Comparison of ENCODE assay signal across 1 cellular context in genomic region chr22:41403532-41404318, GRCh38.
TF ChIP-seq lines count a peak whose summit lies in the region.

No MANE protein-coding gene starts in this region.

TF ChIP-seq in HepG2, 621 proteins besides CTCF, POLR2A, EP300 and RAD21 (continues in another document):
- TF ChIP-seq ZNF646 (CRISPR knock-in tag; IDR thresholded peaks at IDR 0.05) (no peak), TRAFD1 (CRISPR knock-in tag; IDR thresholded peaks at IDR 0.05; ENCODE audit: borderline replicate concordance) (no peak), CHCHD3 (CRISPR knock-in tag; IDR thresholded peaks at IDR 0.05) (no peak), ZNF615 (CRISPR knock-in tag; IDR thresholded peaks at IDR 0.05; ENCODE audit: borderline replicate concordance) (no peak), SPEN (CRISPR knock-in tag; IDR thresholded peaks at IDR 0.05; ENCODE audit: low read depth) (peak; percentile 46; the same call in 1 of the 2 replicates), BCL6 (CRISPR knock-in tag; IDR thresholded peaks at IDR 0.05) (peak; percentile 49), ZNF441 (CRISPR knock-in tag; IDR thresholded peaks at IDR 0.05; ENCODE audit: borderline replicate concordance) (no peak), ZNF276 (CRISPR knock-in tag; IDR thresholded peaks at IDR 0.05; ENCODE audit: low read depth) (no peak), KAT8 (CRISPR knock-in tag; IDR thresholded peaks at IDR 0.05) (no peak), DNMT1 (CRISPR knock-in tag; IDR thresholded peaks at IDR 0.05) (no peak), HOXA7 (CRISPR knock-in tag; IDR thresholded peaks at IDR 0.05) (no peak), ZNF776 (CRISPR knock-in tag; IDR thresholded peaks at IDR 0.05) (no peak), SNRNP70 (IDR thresholded peaks at IDR 0.05; ENCODE audit: low read depth, low read length) (no peak), TBP (CRISPR knock-in tag; IDR thresholded peaks at IDR 0.05) (no peak), ZNF335 (CRISPR knock-in tag; IDR thresholded peaks at IDR 0.05) (no peak), TBX3 (IDR thresholded peaks at IDR 0.05; ENCODE audit: borderline replicate concordance) (no peak), CHD2 (IDR thresholded peaks at IDR 0.05; ENCODE audit: low read depth, low read length) (no peak), ZBTB40 (IDR thresholded peaks at IDR 0.05) (no peak), ZBTB40 (CRISPR knock-in tag; IDR thresholded peaks at IDR 0.05) (no peak), RBFOX2 (IDR thresholded peaks at IDR 0.05; ENCODE audit: low read depth, low read length) (no peak), ZNF891 (CRISPR knock-in tag; IDR thresholded peaks at IDR 0.05) (no peak), FOXJ3 (CRISPR knock-in tag; IDR thresholded peaks at IDR 0.05; ENCODE audit: borderline replicate concordance) (no peak), ZNF572 (CRISPR knock-in tag; IDR thresholded peaks at IDR 0.05) (no peak), ZSCAN29 (CRISPR knock-in tag; conservative IDR thresholded peaks at IDR 0.05) (no peak), ARNTL (CRISPR knock-in tag; IDR thresholded peaks at IDR 0.05) (no peak), ATAD3A (CRISPR knock-in tag; IDR thresholded peaks at IDR 0.05) (no peak), SP140L (CRISPR knock-in tag; IDR thresholded peaks at IDR 0.05; ENCODE audit: borderline replicate concordance) (0 out of 2 replicates have a peak, but pooled peaks have one; percentile 34), ZBTB7A (CRISPR knock-in tag; IDR thresholded peaks at IDR 0.05) (no peak)
- TF ChIP-seq, protein P1, sequence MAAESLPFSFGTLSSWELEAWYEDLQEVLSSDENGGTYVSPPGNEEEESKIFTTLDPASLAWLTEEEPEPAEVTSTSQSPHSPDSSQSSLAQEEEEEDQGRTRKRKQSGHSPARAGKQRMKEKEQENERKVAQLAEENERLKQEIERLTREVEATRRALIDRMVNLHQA (CRISPR knock-in tag; IDR thresholded peaks at IDR 0.05), result no peak
- TF ChIP-seq, protein P2, sequence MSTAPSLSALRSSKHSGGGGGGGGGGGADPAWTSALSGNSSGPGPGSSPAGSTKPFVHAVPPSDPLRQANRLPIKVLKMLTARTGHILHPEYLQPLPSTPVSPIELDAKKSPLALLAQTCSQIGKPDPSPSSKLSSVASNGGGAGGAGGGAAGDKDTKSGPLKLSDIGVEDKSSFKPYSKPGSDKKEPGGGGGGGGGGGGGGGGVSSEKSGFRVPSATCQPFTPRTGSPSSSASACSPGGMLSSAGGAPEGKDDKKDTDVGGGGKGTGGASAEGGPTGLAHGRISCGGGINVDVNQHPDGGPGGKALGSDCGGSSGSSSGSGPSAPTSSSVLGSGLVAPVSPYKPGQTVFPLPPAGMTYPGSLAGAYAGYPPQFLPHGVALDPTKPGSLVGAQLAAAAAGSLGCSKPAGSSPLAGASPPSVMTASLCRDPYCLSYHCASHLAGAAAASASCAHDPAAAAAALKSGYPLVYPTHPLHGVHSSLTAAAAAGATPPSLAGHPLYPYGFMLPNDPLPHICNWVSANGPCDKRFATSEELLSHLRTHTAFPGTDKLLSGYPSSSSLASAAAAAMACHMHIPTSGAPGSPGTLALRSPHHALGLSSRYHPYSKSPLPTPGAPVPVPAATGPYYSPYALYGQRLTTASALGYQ (CRISPR knock-in tag; IDR thresholded peaks at IDR 0.05), result no peak
- TF ChIP-seq, protein P3, sequence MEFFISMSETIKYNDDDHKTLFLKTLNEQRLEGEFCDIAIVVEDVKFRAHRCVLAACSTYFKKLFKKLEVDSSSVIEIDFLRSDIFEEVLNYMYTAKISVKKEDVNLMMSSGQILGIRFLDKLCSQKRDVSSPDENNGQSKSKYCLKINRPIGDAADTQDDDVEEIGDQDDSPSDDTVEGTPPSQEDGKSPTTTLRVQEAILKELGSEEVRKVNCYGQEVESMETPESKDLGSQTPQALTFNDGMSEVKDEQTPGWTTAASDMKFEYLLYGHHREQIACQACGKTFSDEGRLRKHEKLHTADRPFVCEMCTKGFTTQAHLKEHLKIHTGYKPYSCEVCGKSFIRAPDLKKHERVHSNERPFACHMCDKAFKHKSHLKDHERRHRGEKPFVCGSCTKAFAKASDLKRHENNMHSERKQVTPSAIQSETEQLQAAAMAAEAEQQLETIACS (CRISPR knock-in tag; IDR thresholded peaks at IDR 0.05), result no peak
- TF ChIP-seq, protein P4, sequence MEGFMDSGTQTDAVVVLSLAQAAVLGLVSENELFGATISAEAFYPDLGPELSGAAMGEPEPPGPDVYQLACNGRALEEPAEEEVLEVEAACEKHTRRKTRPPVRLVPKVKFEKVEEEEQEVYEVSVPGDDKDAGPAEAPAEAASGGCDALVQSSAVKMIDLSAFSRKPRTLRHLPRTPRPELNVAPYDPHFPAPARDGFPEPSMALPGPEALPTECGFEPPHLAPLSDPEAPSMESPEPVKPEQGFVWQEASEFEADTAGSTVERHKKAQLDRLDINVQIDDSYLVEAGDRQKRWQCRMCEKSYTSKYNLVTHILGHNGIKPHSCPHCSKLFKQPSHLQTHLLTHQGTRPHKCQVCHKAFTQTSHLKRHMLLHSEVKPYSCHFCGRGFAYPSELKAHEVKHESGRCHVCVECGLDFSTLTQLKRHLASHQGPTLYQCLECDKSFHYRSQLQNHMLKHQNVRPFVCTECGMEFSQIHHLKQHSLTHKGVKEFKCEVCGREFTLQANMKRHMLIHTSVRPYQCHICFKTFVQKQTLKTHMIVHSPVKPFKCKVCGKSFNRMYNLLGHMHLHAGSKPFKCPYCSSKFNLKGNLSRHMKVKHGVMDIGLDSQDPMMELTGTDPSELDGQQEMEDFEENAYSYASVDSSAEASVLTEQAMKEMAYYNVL (CRISPR knock-in tag; IDR thresholded peaks at IDR 0.05; ENCODE audit: borderline replicate concordance), result no peak
